ENCODE assay signal across 8 cellular contexts in genomic region chr4:55554453-55555030, GRCh38. TPM values are rescaled to one million over a fixed set of nuclear protein-coding genes. Genes with fewer than 3 reads are reported as not detected.
DNase-seq lines count a peak whose midpoint lies in the region; ATAC-seq and TF ChIP-seq lines count a peak whose summit lies in the region.

No MANE protein-coding gene starts in this region.

- TF ChIP-seq POLR2A in adrenal gland (IDR thresholded peaks at IDR 0.05), result no peak

- H3K9me3 Mint-ChIP-seq in endothelial cell (ENCODE audit: unreplicated experiment), result no peaks in the 10 kb centered on the region

- DNase-seq in AG04450 (ENCODE audit: low read depth, low spot score), result no peak
- peak in 2 of 7 donors; percentile 5 to 9 for DNase-seq in adrenal gland
- peak; percentile 47 for DNase-seq in kidney tubule cell (ENCODE audit: low spot score)
- no peak for DNase-seq in activated naive CD4-positive, alpha-beta T cell treated with Interleukin-2 at 50 U/mL for 16 hours
- DNase-seq in activated gamma-delta T cell treated with Interleukin-2 at 50 U/mL for 16 hours, result no peak
- DNase-seq in midbrain (lab: John Stamatoyannopoulos, UW), result no peak
- no peak for DNase-seq in endothelial cell (ENCODE audit: low spot score)

- no peaks in the 10 kb centered on the region for H3K36me3 ChIP-seq in adrenal gland (replicated peaks in 1 of 2)

- H3K4me1 ChIP-seq in adrenal gland (replicated peaks in 1 of 2), result peaks cover 0 to 5% of the 10 kb centered on the region in 2 donors

- peak; percentile 43 for ATAC-seq in GM21619 (IDR thresholded peaks at IDR 0.05; ENCODE audit: unreplicated experiment)

- no peaks in the 10 kb centered on the region for H3K4me1 Mint-ChIP-seq in endothelial cell (ENCODE audit: unreplicated experiment)

- H3K36me3 Mint-ChIP-seq in endothelial cell (ENCODE audit: low read depth, unreplicated experiment), result no peaks in the 10 kb centered on the region

- H3K27me3 Mint-ChIP-seq in endothelial cell (ENCODE audit: unreplicated experiment), result peaks cover 1% of the 10 kb centered on the region

- H3K27ac ChIP-seq in AG04450 (ENCODE audit: low read depth, low read length) (no peak overlapping the region), adrenal gland (no peak overlapping the region)

- H3K27me3 ChIP-seq in AG04450 (ENCODE audit: control insufficient read depth, insufficient read depth, low read length), result no peaks in the 10 kb centered on the region
- no peaks in the 10 kb centered on the region for H3K27me3 ChIP-seq in adrenal gland

- 24 to 32% (median 31%) methylated on average over 2 of the region's 2 CpGs for WGBS in adrenal gland, 4 donors

- H3K4me3 ChIP-seq in AG04450 (ENCODE audit: low read depth, low read length) (no peak overlapping the region), adrenal gland (no peak overlapping the region)

- POLR2A ChIA-PET in AG04450 (lab: Yijun Ruan, JAX), result interaction anchor here (0.9 kb wide), 1 partner anchor 9 kb away, joined by 3 read pairs; no protein-coding TSS in a partner anchor

- CTCF ChIA-PET in AG04450 (lab: Charles Lee), result interaction anchor here (0.6 to 3.8 kb wide), 22 partner anchors 8 to 583 kb away, joined by 3 to 53 read pairs (median 4); partner anchors contain the start of gene SRD5A3

- intact Hi-C loops in adrenal gland (cut with DNase I), result no loop called here

- TF ChIP-seq CTCF in AG04450 (IDR thresholded peaks at IDR 0.05; ENCODE audit: low read depth, low read length) (peak; percentile 62), adrenal gland (IDR thresholded peaks at IDR 0.05) (peak; percentile 27 to 70 (median 56)), endothelial cell (IDR thresholded peaks at IDR 0.05; ENCODE audit: unreplicated experiment) (no peak)

- H3K9me3 ChIP-seq in AG04450 (ENCODE audit: control insufficient read depth, insufficient read depth, low read length) (no peaks in the 10 kb centered on the region), adrenal gland (replicated peaks in 1 of 3) (no peaks in the 10 kb centered on the region)

- no peak overlapping the region for H3K4me3 Mint-ChIP-seq in endothelial cell (ENCODE audit: unreplicated experiment)

- H3K27ac Mint-ChIP-seq in endothelial cell (ENCODE audit: unreplicated experiment), result no peak overlapping the region

RNA-seq across cellular contexts. Expression of gene CLOCK, which starts 7.8 kb away (rescaled TPM):
- polyA plus RNA-seq in AG04450 (2011; rRNA removed) (15.1 and 18.8 TPM in 2 replicates), adrenal gland (10 to 100 TPM in 2 of 3 donors, 1 to 10 TPM in 1; 6.9 to 27.8 (median 10.4) TPM)
- 42.2 and 42.8 TPM in 2 replicates for polyA minus RNA-seq in AG04450 (2011; rRNA and poly(A)+ RNA removed)
- total RNA-seq in adrenal gland (10 to 100 TPM; 17.6 to 37.0 (median 32.2) TPM), endothelial cell (ENCODE audit: unreplicated experiment) (29.6 TPM)

RNA-seq across cellular contexts. Expression of gene PDCL2, which starts 37.5 kb away (rescaled TPM):
- polyA plus RNA-seq in AG04450 (2011; rRNA removed) (not detected in 2 replicates), adrenal gland (not detected)
- not detected in 2 replicates for polyA minus RNA-seq in AG04450 (2011; rRNA and poly(A)+ RNA removed)
- total RNA-seq in adrenal gland (not detected), endothelial cell (ENCODE audit: unreplicated experiment) (not detected)
